ENCODE assay signal across 38 cellular contexts in genomic region chr1:52759908-52760307, GRCh38.
"Had no signal": no experiment of that assay in that cellular context is flagged by ENCODE, and none has a peak within 500 bp of the region (broad histone marks: within the 10 kb centered on the region; RNA-seq: fewer than 3 reads in every experiment).

No MANE protein-coding gene starts in this region.

- H3K4me3 ChIP-seq: adrenal gland, ascending aorta, cardiac muscle cell had no signal

- DNase-seq: activated CD4-positive, alpha-beta memory T cell treated with anti-CD3 and anti-CD28 coated beads, Interleukin-2, amount 10 ng/mL, durations not matched to agents 7 days and 5 days; activated CD4-positive, alpha-beta T cell treated with anti-CD3 and anti-CD28 coated beads for 1 hour; activated CD4-positive, alpha-beta T cell treated with anti-CD3 and anti-CD28 coated beads for 36 hours; activated CD4-positive, alpha-beta T cell treated with anti-CD3 and anti-CD28 coated beads for 48 hours; activated CD4-positive, alpha-beta T cell treated with anti-CD3 and anti-CD28 coated beads, Interleukin-2, amount 10 ng/mL, durations not matched to agents 7 days and 5 days; activated CD4-positive, alpha-beta T cell treated with anti-CD3 and anti-CD28 coated beads, Interleukin-2, amount 50 U/mL, for 48 hours; activated CD4-positive, CD25-positive, alpha-beta regulatory T cell; activated CD8-positive, alpha-beta memory T cell treated with anti-CD3 and anti-CD28 coated beads for 24 hours; activated CD8-positive, alpha-beta memory T cell treated with anti-CD3 and anti-CD28 coated beads, Interleukin-2, amount 10 ng/mL, durations not matched to agents 7 days and 5 days; activated CD8-positive, alpha-beta memory T cell treated with anti-CD3 and anti-CD28 coated beads, Interleukin-2, amount 50 U/mL, for 48 hours; activated CD8-positive, alpha-beta T cell treated with anti-CD3 and anti-CD28 coated beads, Interleukin-2, amount 10 ng/mL, durations not matched to agents 7 days and 5 days; activated effector memory CD4-positive, alpha-beta T cell treated with Interleukin-2 at 50 U/mL for 16 hours; activated gamma-delta T cell; activated naive CD4-positive, alpha-beta T cell treated with anti-CD3 and anti-CD28 coated beads for 36 hours; activated naive CD4-positive, alpha-beta T cell treated with anti-CD3 and anti-CD28 coated beads, Interleukin-2, amount 50 U/mL, for 16 hours; activated naive CD8-positive, alpha-beta T cell treated with anti-CD3 and anti-CD28 coated beads for 36 hours; activated T-cell treated with anti-CD3 and anti-CD28 coated beads, Interleukin-2, amount 50 U/mL, for 24 hours; activated T-cell treated with anti-CD3 and anti-CD28 coated beads, Interleukin-2, amount 50 U/mL, for 48 hours; amygdala; anterior cingulate cortex; caudate nucleus; cerebellar nuclear complex; SW 1271; T-helper 1 cell; T-helper 2 cell; T-helper 9 cell; WERI-Rb-1 had no signal

- H3K27ac Mint-ChIP-seq: activated CD4-positive, alpha-beta memory T cell treated with anti-CD3 and anti-CD28 coated beads, Interleukin-2, amount 10 ng/mL, durations not matched to agents 7 days and 5 days; activated CD4-positive, alpha-beta T cell treated with anti-CD3 and anti-CD28 coated beads for 36 hours; activated CD4-positive, alpha-beta T cell treated with anti-CD3 and anti-CD28 coated beads, Interleukin-2, amount 10 ng/mL, durations not matched to agents 7 days and 5 days; activated CD8-positive, alpha-beta memory T cell treated with anti-CD3 and anti-CD28 coated beads, Interleukin-2, amount 10 ng/mL, durations not matched to agents 7 days and 5 days; activated CD8-positive, alpha-beta T cell treated with anti-CD3 and anti-CD28 coated beads, Interleukin-2, amount 10 ng/mL, durations not matched to agents 7 days and 5 days; activated naive CD4-positive, alpha-beta T cell treated with anti-CD3 and anti-CD28 coated beads for 36 hours; activated naive CD4-positive, alpha-beta T cell treated with anti-CD3 and anti-CD28 coated beads, Interleukin-2, amount 50 U/mL, for 72 hours; activated naive CD8-positive, alpha-beta T cell treated with anti-CD3 and anti-CD28 coated beads for 36 hours; activated T-cell treated with anti-CD3 and anti-CD28 coated beads, Interleukin-2, amount 50 U/mL, for 24 hours; activated T-helper 2 cell treated with anti-CD3 and anti-CD28 coated beads, Interferon-gamma antibody, Interleukin-2, Interleukin-4, amounts not matched to agents 10 μg/mL and 5 μg/mL and 100 μg/mL, durations not matched to agents 14 hours and 24 hours and 36 hours; brain; T-helper 1 cell treated with Interleukin-12 subunit alpha and Interleukin-12 subunit beta and Interleukin-4 antibody, amounts not matched to agents 30 μg/mL and 1 μg/mL, for 36 hours; T-helper 2 cell treated with Interferon-gamma antibody and Interleukin-4, amounts not matched to agents 5 μg/mL and 100 μg/mL, for 36 hours; WTC11 had no signal

- H3K36me3 Mint-ChIP-seq: WTC11 had no signal

- ATAC-seq: activated CD4-positive, alpha-beta T cell treated with anti-CD3 and anti-CD28 coated beads for 36 hours; activated CD4-positive, CD25-positive, alpha-beta regulatory T cell treated with anti-CD3 and anti-CD28 coated beads, Interleukin-2, amount 50 U/mL, for 24 hours; activated CD8-positive, alpha-beta memory T cell treated with anti-CD3 and anti-CD28 coated beads, Interleukin-2, amount 10 ng/mL, durations not matched to agents 7 days and 5 days; activated CD8-positive, alpha-beta T cell treated with anti-CD3 and anti-CD28 coated beads, Interleukin-2, amount 10 ng/mL, durations not matched to agents 7 days and 5 days; activated naive CD4-positive, alpha-beta T cell treated with anti-CD3 and anti-CD28 coated beads, Interleukin-2, amount 50 U/mL, for 72 hours; WTC11 had no signal

- H3K4me3 Mint-ChIP-seq: activated CD4-positive, alpha-beta memory T cell treated with anti-CD3 and anti-CD28 coated beads, Interleukin-2, amount 10 ng/mL, durations not matched to agents 7 days and 5 days; activated CD4-positive, alpha-beta T cell treated with anti-CD3 and anti-CD28 coated beads for 36 hours; activated CD4-positive, alpha-beta T cell treated with anti-CD3 and anti-CD28 coated beads, Interleukin-2, amount 10 ng/mL, durations not matched to agents 7 days and 5 days; activated CD8-positive, alpha-beta memory T cell treated with anti-CD3 and anti-CD28 coated beads, Interleukin-2, amount 10 ng/mL, durations not matched to agents 7 days and 5 days; activated CD8-positive, alpha-beta T cell treated with anti-CD3 and anti-CD28 coated beads, Interleukin-2, amount 10 ng/mL, durations not matched to agents 7 days and 5 days; activated naive CD4-positive, alpha-beta T cell treated with anti-CD3 and anti-CD28 coated beads for 36 hours; activated naive CD8-positive, alpha-beta T cell treated with anti-CD3 and anti-CD28 coated beads for 36 hours; activated T-cell treated with anti-CD3 and anti-CD28 coated beads, Interleukin-2, amount 50 U/mL, for 24 hours; brain; central memory CD8-positive, alpha-beta T cell; T-helper 1 cell treated with Interleukin-12 subunit alpha and Interleukin-12 subunit beta and Interleukin-4 antibody, amounts not matched to agents 30 μg/mL and 1 μg/mL, for 36 hours; T-helper 2 cell treated with Interferon-gamma antibody and Interleukin-4, amounts not matched to agents 5 μg/mL and 100 μg/mL, for 36 hours; WTC11 had no signal

- H3K27ac ChIP-seq: adrenal gland, ascending aorta, cardiac muscle cell, WERI-Rb-1 had no signal

- H3K9me3 Mint-ChIP-seq: activated CD4-positive, alpha-beta memory T cell treated with anti-CD3 and anti-CD28 coated beads, Interleukin-2, amount 10 ng/mL, durations not matched to agents 7 days and 5 days; activated CD4-positive, alpha-beta T cell treated with anti-CD3 and anti-CD28 coated beads, Interleukin-2, amount 10 ng/mL, durations not matched to agents 7 days and 5 days; activated naive CD4-positive, alpha-beta T cell treated with anti-CD3 and anti-CD28 coated beads for 36 hours; activated naive CD4-positive, alpha-beta T cell treated with anti-CD3 and anti-CD28 coated beads, Interleukin-2, amount 50 U/mL, for 72 hours; activated naive CD8-positive, alpha-beta T cell treated with anti-CD3 and anti-CD28 coated beads for 36 hours; activated T-cell treated with anti-CD3 and anti-CD28 coated beads, Interleukin-2, amount 50 U/mL, for 24 hours; activated T-helper 2 cell treated with anti-CD3 and anti-CD28 coated beads, Interferon-gamma antibody, Interleukin-2, Interleukin-4, amounts not matched to agents 10 μg/mL and 5 μg/mL and 100 μg/mL, durations not matched to agents 14 hours and 24 hours and 36 hours; central memory CD8-positive, alpha-beta T cell; T-helper 1 cell treated with Interleukin-12 subunit alpha and Interleukin-12 subunit beta and Interleukin-4 antibody, amounts not matched to agents 30 μg/mL and 1 μg/mL, for 36 hours; T-helper 2 cell treated with Interferon-gamma antibody and Interleukin-4, amounts not matched to agents 5 μg/mL and 100 μg/mL, for 36 hours; WTC11 had no signal

- H3K4me1 Mint-ChIP-seq: activated CD4-positive, alpha-beta memory T cell treated with anti-CD3 and anti-CD28 coated beads, Interleukin-2, amount 10 ng/mL, durations not matched to agents 7 days and 5 days; activated CD4-positive, alpha-beta T cell treated with anti-CD3 and anti-CD28 coated beads for 36 hours; activated CD4-positive, alpha-beta T cell treated with anti-CD3 and anti-CD28 coated beads, Interleukin-2, amount 10 ng/mL, durations not matched to agents 7 days and 5 days; activated CD8-positive, alpha-beta memory T cell treated with anti-CD3 and anti-CD28 coated beads, Interleukin-2, amount 10 ng/mL, durations not matched to agents 7 days and 5 days had no signal

- H3K4me1 ChIP-seq: adrenal gland, ascending aorta had no signal

- H3K27me3 Mint-ChIP-seq: activated CD4-positive, alpha-beta memory T cell treated with anti-CD3 and anti-CD28 coated beads, Interleukin-2, amount 10 ng/mL, durations not matched to agents 7 days and 5 days; activated CD4-positive, alpha-beta T cell treated with anti-CD3 and anti-CD28 coated beads for 36 hours; activated CD4-positive, alpha-beta T cell treated with anti-CD3 and anti-CD28 coated beads, Interleukin-2, amount 10 ng/mL, durations not matched to agents 7 days and 5 days; activated CD8-positive, alpha-beta memory T cell treated with anti-CD3 and anti-CD28 coated beads, Interleukin-2, amount 10 ng/mL, durations not matched to agents 7 days and 5 days; activated naive CD8-positive, alpha-beta T cell treated with anti-CD3 and anti-CD28 coated beads for 36 hours; activated T-cell treated with anti-CD3 and anti-CD28 coated beads, Interleukin-2, amount 50 U/mL, for 24 hours; central memory CD8-positive, alpha-beta T cell had no signal

- H3K9me3 ChIP-seq: adrenal gland, ascending aorta had no signal

- H3K27me3 ChIP-seq: adrenal gland, ascending aorta, cardiac muscle cell had no signal
